Comparison of ENCODE assay signal across 1 cellular context in genomic region chr12:1534708-1535107, GRCh38.
TF ChIP-seq lines count a peak whose summit lies in the region.

No MANE protein-coding gene starts in this region.

TF ChIP-seq in GM12878, 131 proteins besides CTCF, POLR2A, EP300 and RAD21 (continued from another document):
- TF ChIP-seq CEBPZ (IDR thresholded peaks at IDR 0.05; ENCODE audit: low read depth, low read length) (no peak), ATF3 (IDR thresholded peaks at IDR 0.05; ENCODE audit: borderline replicate concordance, extremely low read depth, low read depth, low read length) (no peak), MYC (IDR thresholded peaks at IDR 0.05; ENCODE audit: insufficient read depth, insufficient read length, insufficient replicate concordance, low read length, severe bottlenecking) (no peak), ASH2L (IDR thresholded peaks at IDR 0.05; ENCODE audit: borderline replicate concordance, low read depth) (no peak), POLR2AphosphoS5 (IDR thresholded peaks at IDR 0.05; ENCODE audit: low read length) (no peak), FOS (IDR thresholded peaks at IDR 0.05; ENCODE audit: borderline replicate concordance, extremely low read depth, insufficient read length) (no peak), E4F1 (IDR thresholded peaks at IDR 0.05; ENCODE audit: borderline replicate concordance, partially characterized antibody) (no peak), ATF7 (IDR thresholded peaks at IDR 0.05; ENCODE audit: low read depth) (no peak), POU2F2 (IDR thresholded peaks at IDR 0.05; ENCODE audit: borderline replicate concordance, low read depth, low read length) (no peak), ZNF622 (IDR thresholded peaks at IDR 0.05) (no peak), MTA2 (IDR thresholded peaks at IDR 0.05; ENCODE audit: low read depth) (0 out of 2 replicates have a peak, but pooled peaks have one; percentile 16), MXI1 (IDR thresholded peaks at IDR 0.05; ENCODE audit: low read depth, low read length) (no peak), CUX1 (IDR thresholded peaks at IDR 0.05; ENCODE audit: insufficient replicate concordance, low read depth, low read length) (no peak), ZNF274 (IDR thresholded peaks at IDR 0.05; ENCODE audit: insufficient read depth, insufficient read length) (no peak), NFXL1 (IDR thresholded peaks at IDR 0.05; ENCODE audit: borderline replicate concordance) (no peak), SMARCA5 (IDR thresholded peaks at IDR 0.05) (no peak), BHLHE40 (IDR thresholded peaks at IDR 0.05; ENCODE audit: borderline replicate concordance in 1 of 2, low read depth in 2 of 2, low read length in 1 of 2) (peak; percentile 13 to 22; a peak in 1 of 4 replicates), SP1 (IDR thresholded peaks at IDR 0.05; ENCODE audit: low read depth, low read length) (no peak), RAD51 (IDR thresholded peaks at IDR 0.05) (no peak), NKRF (conservative IDR thresholded peaks at IDR 0.05) (no peak), IKZF1 (conservative IDR thresholded peaks at IDR 0.05) (peak; percentile 65), TBL1XR1 (IDR thresholded peaks at IDR 0.05; ENCODE audit: low read depth, low read length) (no peak), IKZF2 (IDR thresholded peaks at IDR 0.05) (peak; percentile 62 to 69; a peak in 2 of 4 replicates), RELB (IDR thresholded peaks at IDR 0.05; ENCODE audit: low read depth) (peak; percentile 11; the same call in 1 of the 2 replicates), HDAC6 (IDR thresholded peaks at IDR 0.05; ENCODE audit: unreplicated experiment) (no peak), ETV6 (conservative IDR thresholded peaks at IDR 0.05 in 1 of 2, IDR thresholded peaks at IDR 0.05 in 1 of 2; ENCODE audit: borderline replicate concordance in 1 of 2, low read depth in 1 of 2) (no peak), RUNX3 (IDR thresholded peaks at IDR 0.05; ENCODE audit: low read length) (peak; percentile 85), MEF2B (IDR thresholded peaks at IDR 0.05; ENCODE audit: partially characterized antibody, poor library complexity, severe bottlenecking) (peak; percentile 60), TAF1 (IDR thresholded peaks at IDR 0.05; ENCODE audit: borderline replicate concordance, low read depth, low read length) (no peak), EED (IDR thresholded peaks at IDR 0.05; ENCODE audit: low read depth) (peak; percentile 45; the same call in 1 of the 2 replicates), TCF12 (IDR thresholded peaks at IDR 0.05; ENCODE audit: low read depth, low read length) (no peak), DPF2 (IDR thresholded peaks at IDR 0.05) (peak; percentile 32; the same call in 1 of the 2 replicates), PKNOX1 (IDR thresholded peaks at IDR 0.05) (peak; percentile 48; the same call in 1 of the 2 replicates), STAT1 (conservative IDR thresholded peaks at IDR 0.05) (no peak)
TF ChIP-seq in GM12878: peak in this region for 11.
